ENCODE assay signal across 16 cellular contexts in genomic region chrX:110432066-110432465, GRCh38.
DNase-seq lines count a peak whose midpoint lies in the region; TF ChIP-seq lines count a peak whose summit lies in the region.
"Had no signal": no experiment of that assay in that cellular context is flagged by ENCODE, and none has a peak within 500 bp of the region (broad histone marks: within the 10 kb centered on the region; RNA-seq: fewer than 3 reads in every experiment).

No MANE protein-coding gene starts in this region.

- intact Hi-C loops in activated CD4-positive, alpha-beta memory T cell treated with anti-CD3 and anti-CD28 coated beads for 36 hours (cut with micrococcal nuclease): no loop called here

- WGBS in mesendoderm (ENCODE audit: extremely low coverage, insufficient coverage, low lambda C conversion rate): no CpG with 5 or more reads among the region's 5 CpGs

- H4K8ac ChIP-seq in mesendoderm (ENCODE audit: low read depth, low read length): no peak overlapping the region

- no peak overlapping the region for H2BK5ac ChIP-seq in mesendoderm (ENCODE audit: low read length)

- H3K4ac ChIP-seq in mesendoderm (ENCODE audit: low read depth, low read length): no peak overlapping the region

- CTCF ChIA-PET in activated CD4-positive, alpha-beta memory T cell treated with anti-CD3 and anti-CD28 coated beads for 36 hours (lab: Charles Lee): no interaction called here

- H3K27ac Mint-ChIP-seq in activated CD4-positive, alpha-beta memory T cell treated with anti-CD3 and anti-CD28 coated beads for 36 hours: no peak overlapping the region
- H3K27ac Mint-ChIP-seq: CD4-positive, CD25-positive, alpha-beta regulatory T cell had no signal

- H3K4me3 ChIP-seq in SK-N-MC (peak overlapping the region; percentile 55), neural cell (ENCODE audit: low read length) (no peak overlapping the region), mesendoderm (ENCODE audit: low read length) (no peak overlapping the region)
- H3K4me3 ChIP-seq: BLaER1 treated with 17β-estradiol and CSF1 and Interleukin-3, amounts not matched to agents 10 nM and 100 nM; GM23248 had no signal

- no peaks in the 10 kb centered on the region for H3K4me1 ChIP-seq in mesendoderm (ENCODE audit: control insufficient read depth, low read depth, low read length)
- H3K4me1 ChIP-seq: BLaER1 treated with 17β-estradiol and CSF1 and Interleukin-3, amounts not matched to agents 10 nM and 100 nM had no signal

- no peaks in the 10 kb centered on the region for H3K79me1 ChIP-seq in mesendoderm (ENCODE audit: low read length)

- no peak overlapping the region for H4K5ac ChIP-seq in mesendoderm (ENCODE audit: low read length)

- no peak overlapping the region for H3K4me2 ChIP-seq in neural cell (ENCODE audit: low read length)
- no peak overlapping the region for H3K4me2 ChIP-seq in mesendoderm (ENCODE audit: low read length)
- H3K4me2 ChIP-seq: BLaER1 treated with 17β-estradiol and CSF1 and Interleukin-3, amounts not matched to agents 10 nM and 100 nM had no signal

- no peak for TF ChIP-seq CTCF in neural cell (IDR thresholded peaks at IDR 0.05; ENCODE audit: poor library complexity, severe bottlenecking)

- no peak overlapping the region for H3K27ac ChIP-seq in SK-N-MC
- H3K27ac ChIP-seq in neural cell (ENCODE audit: low read length): peak overlapping the region; percentile 37
- no peak overlapping the region for H3K27ac ChIP-seq in mesendoderm (ENCODE audit: low read depth, low read length)
- H3K27ac ChIP-seq: BLaER1 treated with 17β-estradiol and CSF1 and Interleukin-3, amounts not matched to agents 10 nM and 100 nM; GM23248; HL-60 had no signal

- peaks cover 7% of the 10 kb centered on the region for H3K27me3 Mint-ChIP-seq in activated CD4-positive, alpha-beta memory T cell treated with anti-CD3 and anti-CD28 coated beads for 36 hours

- H3K18ac ChIP-seq in mesendoderm (ENCODE audit: low read length): no peak overlapping the region

- no peaks in the 10 kb centered on the region for H4K20me1 ChIP-seq in neural cell (ENCODE audit: insufficient read depth)

- no peak overlapping the region for H2BK15ac ChIP-seq in mesendoderm (replicated peaks; ENCODE audit: low read depth)

- H3K79me2 ChIP-seq in neural cell (replicated peaks; ENCODE audit: insufficient read depth, low read length) (no peaks in the 10 kb centered on the region), mesendoderm (ENCODE audit: control insufficient read depth, insufficient read depth, low read length) (no peaks in the 10 kb centered on the region)

- TF ChIP-seq EP300 in neural cell (conservative IDR thresholded peaks at IDR 0.05; ENCODE audit: poor library complexity, severe bottlenecking): no peak

- no peak overlapping the region for H2AFZ ChIP-seq in neural cell (ENCODE audit: low read depth, low read length)
- H2AFZ ChIP-seq: GM23248 had no signal

- no peak overlapping the region for H3K56ac ChIP-seq in mesendoderm (ENCODE audit: low read length)

- no peak overlapping the region for H3K23ac ChIP-seq in mesendoderm (ENCODE audit: low read length)

- no peaks in the 10 kb centered on the region for H3K9me3 ChIP-seq in SK-N-MC (ENCODE audit: low read depth, low read length)
- no peaks in the 10 kb centered on the region for H3K9me3 ChIP-seq in neural cell (ENCODE audit: low read length)
- H3K9me3 ChIP-seq: BLaER1 treated with 17β-estradiol and CSF1 and Interleukin-3, amounts not matched to agents 10 nM and 100 nM had no signal

- POLR2A ChIA-PET in activated CD4-positive, alpha-beta memory T cell treated with anti-CD3 and anti-CD28 coated beads for 36 hours (lab: Charles Lee): no interaction called here

- no peak overlapping the region for H2BK120ac ChIP-seq in mesendoderm (ENCODE audit: low read depth, low read length)

- H3K27me3 ChIP-seq in neural cell (ENCODE audit: insufficient read depth, low read depth, low read length) (no peaks in the 10 kb centered on the region), mesendoderm (ENCODE audit: insufficient read depth, low read length, poor library complexity) (no peaks in the 10 kb centered on the region)

- H3K9ac ChIP-seq in SK-N-MC (ENCODE audit: insufficient read length): no peak overlapping the region
- peak overlapping the region; percentile 20 for H3K9ac ChIP-seq in neural cell (ENCODE audit: low read length)
- H3K9ac ChIP-seq in mesendoderm (ENCODE audit: low read length): no peak overlapping the region
- H3K9ac ChIP-seq: BLaER1 treated with 17β-estradiol and CSF1 and Interleukin-3, amounts not matched to agents 10 nM and 100 nM; GM23248 had no signal

- no peak for TF ChIP-seq RAD21 in neural cell (conservative IDR thresholded peaks at IDR 0.05)

- H3K4me1 Mint-ChIP-seq in activated CD4-positive, alpha-beta memory T cell treated with anti-CD3 and anti-CD28 coated beads for 36 hours (ENCODE audit: low read depth): no peaks in the 10 kb centered on the region
- H3K4me1 Mint-ChIP-seq: CD4-positive, CD25-positive, alpha-beta regulatory T cell had no signal

- no peaks in the 10 kb centered on the region for H3K36me3 Mint-ChIP-seq in activated CD4-positive, alpha-beta memory T cell treated with anti-CD3 and anti-CD28 coated beads for 36 hours
- H3K36me3 Mint-ChIP-seq: CD4-positive, CD25-positive, alpha-beta regulatory T cell had no signal

- H3K9me3 Mint-ChIP-seq in activated CD4-positive, alpha-beta memory T cell treated with anti-CD3 and anti-CD28 coated beads for 36 hours: no peaks in the 10 kb centered on the region
- H3K9me3 Mint-ChIP-seq: CD4-positive, CD25-positive, alpha-beta regulatory T cell had no signal

- H3F3A ChIP-seq in neural cell (ENCODE audit: insufficient read depth, low read length, poor library complexity, severe bottlenecking): no peaks in the 10 kb centered on the region

- DNase-seq in NCI-H1092 treated with DMSO at 0.1 percent for 48 hours (lab: John Stamatoyannopoulos, UW) (peak; percentile 8), NCI-H1092 (lab: John Stamatoyannopoulos, UW) (no peak), NCI-H524 treated with DMSO at 0.1 percent for 48 hours (lab: John Stamatoyannopoulos, UW) (peak; percentile 80), SK-N-MC (ENCODE audit: low read depth, low spot score) (no peak), mesendoderm (no peak), NCI-H2107 (lab: John Stamatoyannopoulos, UW) (no peak)
- DNase-seq in activated CD4-positive, alpha-beta memory T cell treated with anti-CD3 and anti-CD28 coated beads for 36 hours: no peak
- DNase-seq: 8988T; ACHN; CD4-positive, CD25-positive, alpha-beta regulatory T cell; DMS153; EL; GM23248 had no signal

- no peaks in the 10 kb centered on the region for H3K9me2 ChIP-seq in neural cell (ENCODE audit: insufficient read depth, low read length)

- H3K36me3 ChIP-seq in SK-N-MC (ENCODE audit: insufficient read depth, low read length) (no peaks in the 10 kb centered on the region), neural cell (ENCODE audit: insufficient read depth, low read length) (no peaks in the 10 kb centered on the region), mesendoderm (ENCODE audit: control insufficient read depth, insufficient read depth, low read length) (no peaks in the 10 kb centered on the region)
- H3K36me3 ChIP-seq: BLaER1 treated with 17β-estradiol and CSF1 and Interleukin-3, amounts not matched to agents 10 nM and 100 nM had no signal

- H3K4me3 Mint-ChIP-seq in activated CD4-positive, alpha-beta memory T cell treated with anti-CD3 and anti-CD28 coated beads for 36 hours: no peak overlapping the region

- no peak overlapping the region for H2AK5ac ChIP-seq in mesendoderm (ENCODE audit: low read length)

TF ChIP-seq in neural cell, 6 proteins besides CTCF, POLR2A, EP300 and RAD21:
- TF ChIP-seq POLR2AphosphoS5 (IDR thresholded peaks at IDR 0.05) (no peak), MXI1 (conservative IDR thresholded peaks at IDR 0.05; ENCODE audit: poor library complexity, severe bottlenecking) (no peak), SMC3 (conservative IDR thresholded peaks at IDR 0.05; ENCODE audit: poor library complexity) (no peak), TAF1 (IDR thresholded peaks at IDR 0.05; ENCODE audit: low read depth) (no peak), EZH2 (IDR thresholded peaks at IDR 0.05; ENCODE audit: borderline replicate concordance, insufficient read depth, low read length, poor library complexity, severe bottlenecking) (no peak), REST (IDR thresholded peaks at IDR 0.05; ENCODE audit: borderline replicate concordance) (no peak)
TF ChIP-seq in neural cell: peak in this region for 0.

Comparison
In these comparisons a context has a peak if more than half of its experiments do, and no peak if none do; other contexts are left out.
1. DNase-seq: peak in NCI-H1092 treated with DMSO at 0.1 percent for 48 hours (single experiment) and NCI-H524 treated with DMSO at 0.1 percent for 48 hours (single experiment); none in NCI-H1092 (single experiment), SK-N-MC (single experiment), activated CD4-positive, alpha-beta memory T cell treated with anti-CD3 and anti-CD28 coated beads for 36 hours (single experiment), mesendoderm (single experiment) and NCI-H2107 (single experiment).